ENCODE assay signal across 26 cellular contexts in genomic region chr6:78031228-78031627, GRCh38.
"Had no signal": no experiment of that assay in that cellular context is flagged by ENCODE, and none has a peak within 500 bp of the region (broad histone marks: within the 10 kb centered on the region; RNA-seq: fewer than 3 reads in every experiment).

No MANE protein-coding gene starts in this region.

- DNase-seq: colonic mucosa; cortex of kidney; effector CD8-positive, alpha-beta T cell; effector memory CD8-positive, alpha-beta T cell; endodermal cell; erythroblast; esophagus squamous epithelium; foreskin fibroblast; foreskin melanocyte; gastrocnemius medialis; glutamatergic neuron; head of caudate nucleus; heart right ventricle; hippocampal formation; left cardiac atrium; left lung; left ventricle myocardium superior; lower lobe of right lung; mesenchymal stem cell; mucosa of descending colon; naive B cell had no signal

- H3K36me3 ChIP-seq: colonic mucosa, esophagus squamous epithelium, gastrocnemius medialis, heart right ventricle, left lung, lower lobe of right lung had no signal

- FAIRE-seq: endometrium, islet of Langerhans, keratinocyte had no signal

- H3K9me3 ChIP-seq: colonic mucosa, esophagus squamous epithelium, gastrocnemius medialis, lower lobe of right lung had no signal

- H3K27ac ChIP-seq: colonic mucosa, epithelial cell of prostate, esophagus squamous epithelium, gastrocnemius medialis, heart right ventricle, left lung, lower lobe of right lung had no signal

- H3K27me3 ChIP-seq: colonic mucosa, esophagus squamous epithelium, gastrocnemius medialis, heart right ventricle, left lung had no signal

- H3K4me3 ChIP-seq: colonic mucosa, esophagus squamous epithelium, gastrocnemius medialis, heart right ventricle, left lung, lower lobe of right lung, mucosa of descending colon had no signal

- ATAC-seq: effector memory CD8-positive, alpha-beta T cell; esophagus mucosa; gastrocnemius medialis; heart right ventricle; left cardiac atrium; left lung; left ventricle myocardium superior; lower lobe of right lung; mucosa of descending colon had no signal

- H3K4me1 ChIP-seq: colonic mucosa, esophagus squamous epithelium, gastrocnemius medialis, heart right ventricle, left lung, lower lobe of right lung had no signal
